Comparison of ENCODE assay signal across 13 cellular contexts in genomic region chr6:33433560-33434191, GRCh38. TPM values are rescaled to one million over a fixed set of nuclear protein-coding genes. Genes with fewer than 3 reads are reported as not detected.
DNase-seq lines count a peak whose midpoint lies in the region; TF ChIP-seq lines count a peak whose summit lies in the region.
"Had no signal": no experiment of that assay in that cellular context is flagged by ENCODE, and none has a peak within 500 bp of the region (broad histone marks: within the 10 kb centered on the region; RNA-seq: fewer than 3 reads in every experiment).

No MANE protein-coding gene starts in this region.

- H3K9ac ChIP-seq in endodermal cell (ENCODE audit: extremely low read depth, low read length, poor library complexity, severe bottlenecking) (no peak overlapping the region), mesenchymal stem cell (ENCODE audit: low read length) (peak overlapping the region; percentile 15)
- H3K9ac ChIP-seq: KMS-11 had no signal

- H4K91ac ChIP-seq in mesenchymal stem cell (ENCODE audit: low read length): no peak overlapping the region

- no peak overlapping the region for H3K4me3 Mint-ChIP-seq in activated CD4-positive, alpha-beta T cell treated with anti-CD3 and anti-CD28 coated beads, Interleukin-2, amount 10 ng/mL, durations not matched to agents 24 days and 14 days
- H3K4me3 Mint-ChIP-seq in endodermal cell: peak overlapping the region; percentile 51

- intact Hi-C loops in activated CD4-positive, alpha-beta T cell treated with anti-CD3 and anti-CD28 coated beads, Interleukin-2, amount 10 ng/mL, durations not matched to agents 24 days and 14 days (cut with micrococcal nuclease): no loop called here
- intact Hi-C loops in transverse colon (cut with DNase I; ENCODE audit: low total_unique reads): no loop called here

- no peak overlapping the region for H2AK5ac ChIP-seq in mesenchymal stem cell (ENCODE audit: low read length, severe bottlenecking)

- H3K36me3 ChIP-seq in endodermal cell (ENCODE audit: control insufficient read depth, insufficient read depth, low read length): peaks cover 32% of the 10 kb centered on the region
- peaks cover 46 to 57% of the 10 kb centered on the region in 2 experiments for H3K36me3 ChIP-seq in mesenchymal stem cell (ENCODE audit: control insufficient read depth in 1 of 2, insufficient read depth in 2 of 2, low read depth in 1 of 2, low read length in 2 of 2)
- peaks cover 0 to 28% (median 0%) of the 10 kb centered on the region in 4 donors for H3K36me3 ChIP-seq in transverse colon

- no peaks in the 10 kb centered on the region for H3K27me3 Mint-ChIP-seq in activated CD4-positive, alpha-beta T cell treated with anti-CD3 and anti-CD28 coated beads, Interleukin-2, amount 10 ng/mL, durations not matched to agents 24 days and 14 days
- no peaks in the 10 kb centered on the region for H3K27me3 Mint-ChIP-seq in endodermal cell (ENCODE audit: insufficient read depth)

- TF ChIP-seq EP300 in transverse colon (IDR thresholded peaks at IDR 0.05; ENCODE audit: low read depth): no peak

- TF ChIP-seq CTCF in endodermal cell (conservative IDR thresholded peaks at IDR 0.05) (no peak), transverse colon (IDR thresholded peaks at IDR 0.05) (no peak)

- no peak overlapping the region for H3K18ac ChIP-seq in mesenchymal stem cell (ENCODE audit: low read depth in 1 of 2, low read length in 2 of 2)

- H3K4me2 ChIP-seq in mesenchymal stem cell (ENCODE audit: low read length, poor library complexity, severe bottlenecking): no peak overlapping the region
- H3K4me2 ChIP-seq: KMS-11 had no signal

- H2BK120ac ChIP-seq in mesenchymal stem cell (ENCODE audit: low read depth, low read length): no peak overlapping the region

- H3K4me1 Mint-ChIP-seq in activated CD4-positive, alpha-beta T cell treated with anti-CD3 and anti-CD28 coated beads, Interleukin-2, amount 10 ng/mL, durations not matched to agents 24 days and 14 days: peaks cover 43% of the 10 kb centered on the region
- peaks cover 48% of the 10 kb centered on the region for H3K4me1 Mint-ChIP-seq in endodermal cell

- peak overlapping the region in 1 of 2 experiments; percentile 57 for H3K23ac ChIP-seq in mesenchymal stem cell (ENCODE audit: low read length in 2 of 2)

- no peaks in the 10 kb centered on the region for H3K27me3 ChIP-seq in endodermal cell (ENCODE audit: control insufficient read depth, insufficient read depth, low read length, poor library complexity, severe bottlenecking)
- no peaks in the 10 kb centered on the region for H3K27me3 ChIP-seq in mesenchymal stem cell (ENCODE audit: control insufficient read depth in 1 of 2, insufficient read depth in 1 of 2, low read length in 2 of 2)
- H3K27me3 ChIP-seq in transverse colon: no peaks in the 10 kb centered on the region
- H3K27me3 ChIP-seq: thyroid gland had no signal

- H2BK5ac ChIP-seq in mesenchymal stem cell (ENCODE audit: low read depth, low read length, poor library complexity, severe bottlenecking): no peak overlapping the region

- H3K4me1 ChIP-seq in endodermal cell (ENCODE audit: control insufficient read depth, insufficient read depth, low read length) (peaks cover 11% of the 10 kb centered on the region), mesenchymal stem cell (ENCODE audit: control insufficient read depth, insufficient read depth, low read depth, low read length) (peaks cover 40% of the 10 kb centered on the region), transverse colon (peaks cover 4 to 26% (median 17%) of the 10 kb centered on the region in 4 donors)

- peaks cover 46% of the 10 kb centered on the region for H3K36me3 Mint-ChIP-seq in activated CD4-positive, alpha-beta T cell treated with anti-CD3 and anti-CD28 coated beads, Interleukin-2, amount 10 ng/mL, durations not matched to agents 24 days and 14 days (ENCODE audit: low read depth)
- peaks cover 42% of the 10 kb centered on the region for H3K36me3 Mint-ChIP-seq in endodermal cell (ENCODE audit: low read depth)

- no peak overlapping the region for H2BK15ac ChIP-seq in mesenchymal stem cell (ENCODE audit: low read depth, poor library complexity, severe bottlenecking)

- H3K9me3 Mint-ChIP-seq in activated CD4-positive, alpha-beta T cell treated with anti-CD3 and anti-CD28 coated beads, Interleukin-2, amount 10 ng/mL, durations not matched to agents 24 days and 14 days: no peaks in the 10 kb centered on the region
- no peaks in the 10 kb centered on the region for H3K9me3 Mint-ChIP-seq in endodermal cell

- no peak for TF ChIP-seq POLR2A in transverse colon (IDR thresholded peaks at IDR 0.05)

- H3K4me3 ChIP-seq in endodermal cell (ENCODE audit: low read length) (no peak overlapping the region), mesenchymal stem cell (ENCODE audit: insufficient read depth in 1 of 2, low read depth in 1 of 2, low read length in 2 of 2) (no peak overlapping the region), transverse colon (no peak overlapping the region)
- H3K4me3 ChIP-seq: thyroid gland had no signal

- DNase-seq in activated CD4-positive, alpha-beta T cell treated with anti-CD3 and anti-CD28 coated beads, Interleukin-2, amount 10 ng/mL, durations not matched to agents 24 days and 14 days: no peak
- DNase-seq in activated CD4-positive, alpha-beta T cell treated with anti-CD3 and anti-CD28 coated beads, Interleukin-2, amount 50 U/mL, for 48 hours: no peak
- peak; percentile 64 for DNase-seq in endodermal cell
- peak; percentile 80 for DNase-seq in mesenchymal stem cell
- no peak for DNase-seq in transverse colon
- no peak for DNase-seq in NCI-H2029 (lab: John Stamatoyannopoulos, UW)
- DNase-seq in activated effector memory CD4-positive, alpha-beta T cell treated with anti-CD3 and anti-CD28 coated beads, Interleukin-2, amount 50 U/mL, for 16 hours: no peak
- no peak for DNase-seq in amygdala (lab: John Stamatoyannopoulos, UW)
- DNase-seq: activated naive CD4-positive, alpha-beta T cell treated with anti-CD3 and anti-CD28 coated beads, Interleukin-2, amount 50 U/mL, for 16 hours; DMS79 treated with DMSO at 0.1 percent for 48 hours; thyroid gland; WERI-Rb-1 had no signal

- H3K4ac ChIP-seq in mesenchymal stem cell (ENCODE audit: low read depth in 1 of 2, low read length in 2 of 2): no peak overlapping the region

- H3K27ac ChIP-seq in endodermal cell (ENCODE audit: low read depth, low read length) (peak overlapping the region; percentile 36), mesenchymal stem cell (ENCODE audit: low read length, poor library complexity, severe bottlenecking) (no peak overlapping the region), transverse colon (peak overlapping the region; percentile 29 to 71 (median 60))
- H3K27ac ChIP-seq: KMS-11, thyroid gland, WERI-Rb-1 had no signal

- H2BK12ac ChIP-seq in mesenchymal stem cell (ENCODE audit: low read length in 2 of 2): peak overlapping the region in 1 of 2 experiments; percentile 72

- H2AFZ ChIP-seq in mesenchymal stem cell (ENCODE audit: low read depth, low read length): no peak overlapping the region

- H3K27ac Mint-ChIP-seq in activated CD4-positive, alpha-beta T cell treated with anti-CD3 and anti-CD28 coated beads, Interleukin-2, amount 10 ng/mL, durations not matched to agents 24 days and 14 days: peak overlapping the region; percentile 22
- H3K27ac Mint-ChIP-seq in endodermal cell: peak overlapping the region; percentile 44

- H4K8ac ChIP-seq in mesenchymal stem cell (ENCODE audit: low read length): no peak overlapping the region

- in situ Hi-C loops in transverse colon (cut with MboI; ENCODE audit: low pct_ligation_motif_present in 1 of 4, low pct_unique_long_range_greater_than_20kb in 1 of 4, low sequenced_read_pairs in 3 of 4): no loop called here

- no peaks in the 10 kb centered on the region for H3K9me3 ChIP-seq in endodermal cell (ENCODE audit: control insufficient read depth, low read length)
- no peaks in the 10 kb centered on the region for H3K9me3 ChIP-seq in mesenchymal stem cell (ENCODE audit: control insufficient read depth, low read length)
- no peaks in the 10 kb centered on the region for H3K9me3 ChIP-seq in transverse colon
- H3K9me3 ChIP-seq: thyroid gland had no signal

- H3K79me1 ChIP-seq in mesenchymal stem cell (replicated peaks; ENCODE audit: low read length, poor library complexity, severe bottlenecking): peaks cover 37% of the 10 kb centered on the region

- WGBS in endodermal cell (ENCODE audit: insufficient coverage in 1 of 2, insufficient read length in 1 of 2), 2 experiments: 22 to 29% methylated on average over 6 to 16 of the region's 17 CpGs
- 5% methylated on average over 13 of the region's 17 CpGs for WGBS in mesenchymal stem cell
- 42 to 67% methylated on average over 6 to 16 of the region's 17 CpGs for WGBS in transverse colon (ENCODE audit: low coverage in 1 of 2), 2 donors

- H3K14ac ChIP-seq in mesenchymal stem cell (ENCODE audit: low read length in 2 of 2): no peak overlapping the region

RNA-seq across cellular contexts. Expression of gene SYNGAP1, which starts 13.8 kb away (rescaled TPM):
- 41.5 and 44.6 TPM in 2 replicates for total RNA-seq in activated CD4-positive, alpha-beta T cell treated with anti-CD3 and anti-CD28 coated beads, Interleukin-2, amount 10 ng/mL, durations not matched to agents 24 days and 14 days
- total RNA-seq in endodermal cell (10 to 100 TPM; 90.2 to 94.2 TPM), transverse colon (10 to 100 TPM in 2 of 4 donors, 1 to 10 TPM in 2; 4.9 to 37.2 (median 11.1) TPM)
- 63.4 TPM for polyA plus RNA-seq in endodermal cell (2013, experiment 1 of 2)
- polyA plus RNA-seq in endodermal cell (2013, experiment 2 of 2): 54.7 TPM
- 18.5 TPM for polyA plus RNA-seq in mesenchymal stem cell (2013, experiment 1 of 2)
- 19.0 TPM for polyA plus RNA-seq in mesenchymal stem cell (2013, experiment 2 of 2)

RNA-seq across cellular contexts. Expression of gene CUTA, which starts 15.8 kb away (rescaled TPM):
- total RNA-seq in activated CD4-positive, alpha-beta T cell treated with anti-CD3 and anti-CD28 coated beads, Interleukin-2, amount 10 ng/mL, durations not matched to agents 24 days and 14 days: 120 and 124 TPM in 2 replicates
- total RNA-seq in endodermal cell: 100 to 1,000 TPM; 198 to 219 TPM
- polyA plus RNA-seq in endodermal cell (2013, experiment 1 of 2): 232 TPM
- polyA plus RNA-seq in endodermal cell (2013, experiment 2 of 2): 195 TPM
- polyA plus RNA-seq in mesenchymal stem cell (2013, experiment 1 of 2): 472 TPM
- polyA plus RNA-seq in mesenchymal stem cell (2013, experiment 2 of 2): 480 TPM
- total RNA-seq in transverse colon: 100 to 1,000 TPM in 2 of 4 donors, 10 to 100 TPM in 2; 18.9 to 134 (median 91.3) TPM

RNA-seq across cellular contexts. Expression of gene ZBTB9, which starts 20.7 kb away (rescaled TPM):
- total RNA-seq in activated CD4-positive, alpha-beta T cell treated with anti-CD3 and anti-CD28 coated beads, Interleukin-2, amount 10 ng/mL, durations not matched to agents 24 days and 14 days: 14.2 and 14.5 TPM in 2 replicates
- 10 to 100 TPM; 18.0 to 20.6 TPM for total RNA-seq in endodermal cell
- polyA plus RNA-seq in endodermal cell (2013, experiment 1 of 2): 14.1 TPM
- polyA plus RNA-seq in endodermal cell (2013, experiment 2 of 2): 12.5 TPM
- polyA plus RNA-seq in mesenchymal stem cell (2013, experiment 1 of 2): 3.6 TPM
- polyA plus RNA-seq in mesenchymal stem cell (2013, experiment 2 of 2): 3.9 TPM
- 1 to 10 TPM in 2 of 4 donors, not detected in 2; 2.2 to 3.2 TPM for total RNA-seq in transverse colon

RNA-seq across cellular contexts. Expression of gene PHF1, which starts 22.9 kb away (rescaled TPM):
- 29.5 and 33.6 TPM in 2 replicates for total RNA-seq in activated CD4-positive, alpha-beta T cell treated with anti-CD3 and anti-CD28 coated beads, Interleukin-2, amount 10 ng/mL, durations not matched to agents 24 days and 14 days
- total RNA-seq in endodermal cell: 10 to 100 TPM; 71.4 to 75.7 TPM
- polyA plus RNA-seq in endodermal cell (2013, experiment 1 of 2): 71.2 TPM
- polyA plus RNA-seq in endodermal cell (2013, experiment 2 of 2): 61.2 TPM
- 43.1 TPM for polyA plus RNA-seq in mesenchymal stem cell (2013, experiment 1 of 2)
- 40.9 TPM for polyA plus RNA-seq in mesenchymal stem cell (2013, experiment 2 of 2)
- total RNA-seq in transverse colon: 100 to 1,000 TPM in 1 of 4 donors, 10 to 100 TPM in 3; 47.8 to 110 (median 48.4) TPM

RNA-seq across cellular contexts. Expression of gene KIFC1, which starts 42.1 kb away (rescaled TPM):
- 64.9 and 66.5 TPM in 2 replicates for total RNA-seq in activated CD4-positive, alpha-beta T cell treated with anti-CD3 and anti-CD28 coated beads, Interleukin-2, amount 10 ng/mL, durations not matched to agents 24 days and 14 days
- total RNA-seq in endodermal cell (10 to 100 TPM; 56.6 to 94.3 TPM), transverse colon (10 to 100 TPM in 1 of 4 donors, 1 to 10 TPM in 3; 2.6 to 51.5 (median 5.8) TPM)
- 99.2 TPM for polyA plus RNA-seq in endodermal cell (2013, experiment 1 of 2)
- 95.4 TPM for polyA plus RNA-seq in endodermal cell (2013, experiment 2 of 2)
- 4.9 TPM for polyA plus RNA-seq in mesenchymal stem cell (2013, experiment 1 of 2)
- 5.1 TPM for polyA plus RNA-seq in mesenchymal stem cell (2013, experiment 2 of 2)

Comparison
In these comparisons a context has a peak if more than half of its experiments do, and no peak if none do; other contexts are left out.
1. DNase-seq: peak in endodermal cell (single experiment) and mesenchymal stem cell (single experiment); none in activated CD4-positive, alpha-beta T cell treated with anti-CD3 and anti-CD28 coated beads, Interleukin-2, amount 10 ng/mL, durations not matched to agents 24 days and 14 days (single experiment), activated CD4-positive, alpha-beta T cell treated with anti-CD3 and anti-CD28 coated beads, Interleukin-2, amount 50 U/mL, for 48 hours (0 of 2), transverse colon (single experiment), NCI-H2029 (single experiment), activated effector memory CD4-positive, alpha-beta T cell treated with anti-CD3 and anti-CD28 coated beads, Interleukin-2, amount 50 U/mL, for 16 hours (single experiment) and amygdala (0 of 56).